In genomic region chr1:28147264-28148094, GRCh38 we compare ENCODE assay signal across 1 cellular context.
TF ChIP-seq lines count a peak whose summit lies in the region.

No MANE protein-coding gene starts in this region.

TF ChIP-seq in GM12878, 131 proteins besides CTCF, POLR2A, EP300 and RAD21 (continued from another document):
- TF ChIP-seq CREB1 (IDR thresholded peaks at IDR 0.05; ENCODE audit: low read depth), result peak; percentile 9; the same call in 1 of the 2 replicates
- TF ChIP-seq SMAD5 (IDR thresholded peaks at IDR 0.05; ENCODE audit: low read depth), result no peak
- TF ChIP-seq USF1 (IDR thresholded peaks at IDR 0.05; ENCODE audit: borderline replicate concordance, extremely low read length, insufficient read depth, low read depth, low read length), result no peak
